1 cellular context compared by ENCODE assay signal in genomic region chr1:236845830-236846229, GRCh38.
TF ChIP-seq lines count a peak whose summit lies in the region.

No MANE protein-coding gene starts in this region.

TF ChIP-seq in HepG2, 621 proteins besides CTCF, POLR2A, EP300 and RAD21 (continued from another document and continues in another):
- TF ChIP-seq ZNF142 (CRISPR knock-in tag; IDR thresholded peaks at IDR 0.05) (no peak), BCLAF1 (IDR thresholded peaks at IDR 0.05) (no peak), SOX13 (IDR thresholded peaks at IDR 0.05) (no peak), SOX13 (CRISPR knock-in tag; conservative IDR thresholded peaks at IDR 0.05 in 1 of 2, IDR thresholded peaks at IDR 0.05 in 1 of 2) (peak in 1 of 2 experiments; percentile 74; a peak in 2 of 4 replicates), ZFP37 (CRISPR knock-in tag; IDR thresholded peaks at IDR 0.05; ENCODE audit: borderline replicate concordance) (no peak), ZBED4 (CRISPR knock-in tag; IDR thresholded peaks at IDR 0.05; ENCODE audit: borderline replicate concordance) (no peak), PRDM15 (CRISPR knock-in tag; IDR thresholded peaks at IDR 0.05) (no peak), MIER3 (CRISPR knock-in tag; IDR thresholded peaks at IDR 0.05; ENCODE audit: borderline replicate concordance) (no peak), NFIB (CRISPR knock-in tag; IDR thresholded peaks at IDR 0.05; ENCODE audit: borderline replicate concordance) (no peak), ZNF143 (CRISPR knock-in tag; IDR thresholded peaks at IDR 0.05) (no peak), ZSCAN12 (CRISPR knock-in tag; IDR thresholded peaks at IDR 0.05) (no peak), ZNF33B (CRISPR knock-in tag; IDR thresholded peaks at IDR 0.05) (no peak), TP53 (CRISPR knock-in tag; conservative IDR thresholded peaks at IDR 0.05) (no peak), ZNF710 (CRISPR knock-in tag; IDR thresholded peaks at IDR 0.05; ENCODE audit: borderline replicate concordance) (no peak), TERF1 (CRISPR knock-in tag; IDR thresholded peaks at IDR 0.05) (no peak), MTA3 (CRISPR knock-in tag; IDR thresholded peaks at IDR 0.05) (no peak), ZNF749 (CRISPR knock-in tag; IDR thresholded peaks at IDR 0.05; ENCODE audit: borderline replicate concordance) (no peak), CC2D1A (CRISPR knock-in tag; IDR thresholded peaks at IDR 0.05) (no peak), PHF21A (CRISPR knock-in tag; IDR thresholded peaks at IDR 0.05) (no peak), RCOR2 (CRISPR knock-in tag; IDR thresholded peaks at IDR 0.05) (no peak), SIX1 (CRISPR knock-in tag; IDR thresholded peaks at IDR 0.05; ENCODE audit: borderline replicate concordance) (no peak), TBX2 (CRISPR knock-in tag; IDR thresholded peaks at IDR 0.05; ENCODE audit: borderline replicate concordance) (no peak), CCAR2 (optimal IDR thresholded peaks at IDR 0.05; ENCODE audit: low read depth, low read length) (no peak), NONO (IDR thresholded peaks at IDR 0.05) (no peak), NONO (CRISPR knock-in tag; conservative IDR thresholded peaks at IDR 0.05) (no peak), SIX4 (CRISPR knock-in tag; IDR thresholded peaks at IDR 0.05) (no peak), FOXP4 (CRISPR knock-in tag; IDR thresholded peaks at IDR 0.05) (peak; percentile 50), FOXK1 (CRISPR knock-in tag; IDR thresholded peaks at IDR 0.05; ENCODE audit: borderline replicate concordance, low read depth) (peak; percentile 55; the same call in 1 of the 2 replicates), KDM4B (CRISPR knock-in tag; IDR thresholded peaks at IDR 0.05) (0 out of 2 replicates have a peak, but pooled peaks have one; percentile 47), KLF6 (CRISPR knock-in tag; IDR thresholded peaks at IDR 0.05) (no peak), ZEB1 (IDR thresholded peaks at IDR 0.05; ENCODE audit: insufficient replicate concordance, low read depth) (no peak), ARID2 (CRISPR knock-in tag; IDR thresholded peaks at IDR 0.05; ENCODE audit: borderline replicate concordance) (no peak), SP140L (CRISPR knock-in tag; IDR thresholded peaks at IDR 0.05; ENCODE audit: borderline replicate concordance) (no peak), ZNF607 (CRISPR knock-in tag; IDR thresholded peaks at IDR 0.05; ENCODE audit: borderline replicate concordance) (no peak), ZNF652 (CRISPR knock-in tag; IDR thresholded peaks at IDR 0.05; ENCODE audit: borderline replicate concordance, low read depth) (no peak), STAT5B (CRISPR knock-in tag; IDR thresholded peaks at IDR 0.05) (no peak), ZNF75D (CRISPR knock-in tag; IDR thresholded peaks at IDR 0.05; ENCODE audit: borderline replicate concordance) (no peak), ZNF274 (CRISPR knock-in tag; IDR thresholded peaks at IDR 0.05) (no peak), HDAC2 (CRISPR knock-in tag; IDR thresholded peaks at IDR 0.05) (no peak), ONECUT2 (CRISPR knock-in tag; IDR thresholded peaks at IDR 0.05) (no peak)
